22 cellular contexts compared by ENCODE assay signal in the genomic region with DNA sequence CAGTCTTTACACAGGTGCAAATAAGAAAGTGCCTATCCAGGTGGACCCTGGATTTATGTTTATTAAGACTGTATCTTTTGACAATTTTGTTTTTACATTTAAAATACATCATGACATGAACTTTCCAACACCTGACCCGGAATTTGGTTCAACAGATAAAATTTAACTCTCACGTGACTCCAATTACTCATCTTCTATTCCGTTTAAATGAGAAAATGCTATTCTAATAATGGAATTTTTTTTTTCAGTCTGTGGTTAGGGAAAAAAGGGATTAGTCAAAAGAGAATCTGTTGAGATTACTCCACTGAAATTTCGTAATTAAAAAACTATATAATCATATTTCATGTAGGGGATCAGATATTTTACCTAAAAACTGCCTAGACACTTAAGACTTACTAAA. TPM values are rescaled to one million over a fixed set of nuclear protein-coding genes. Genes with fewer than 3 reads are reported as not detected.
A peak's percentile ranks its signal among the peaks of the same experiment; 100 is the strongest.
DNase-seq lines count a peak whose midpoint lies in the region; ATAC-seq and TF ChIP-seq lines count a peak whose summit lies in the region.
"Had no signal": no experiment of that assay in that cellular context is flagged by ENCODE, and none has a peak within 500 bp of the region (broad histone marks: within the 10 kb centered on the region; RNA-seq: fewer than 3 reads in every experiment).

No MANE protein-coding gene starts in this region.

- H4K8ac ChIP-seq in mesenchymal stem cell (ENCODE audit: low read length) = no peak overlapping the region

- H3K79me2 ChIP-seq in HCT116 (ENCODE audit: insufficient read depth, low read length) = peaks cover 99% of the 10 kb centered on the region
- H3K79me2 ChIP-seq in osteoblast (ENCODE audit: insufficient read depth, low read length) = peaks cover 97% of the 10 kb centered on the region
- peaks cover 92% of the 10 kb centered on the region for H3K79me2 ChIP-seq in hepatocyte

- RAD21 ChIA-PET in HCT116 (lab: Charles Lee; ENCODE audit: low non-redundant PET in 1 of 2, low total read pairs in 2 of 2, uncharacterized antibody in 2 of 2, unreplicated experiment in 2 of 2) = no interaction called here

- no peak for TF ChIP-seq CTCF in HCT116 (IDR thresholded peaks at IDR 0.05 in 2 of 3, conservative IDR thresholded peaks at IDR 0.05 in 1 of 3; ENCODE audit: borderline replicate concordance in 1 of 3, insufficient read depth in 1 of 3, low read depth in 2 of 3, low read length in 2 of 3)
- TF ChIP-seq CTCF in osteoblast (IDR thresholded peaks at IDR 0.05; ENCODE audit: extremely low read depth, low read depth, low read length) = no peak
- no peak for TF ChIP-seq CTCF in hepatocyte (IDR thresholded peaks at IDR 0.05; ENCODE audit: poor library complexity)

- H3K4me1 ChIP-seq in HCT116 (ENCODE audit: control insufficient read depth in 1 of 2, insufficient read depth in 2 of 2, low read length in 2 of 2) = peaks cover 38 to 82% of the 10 kb centered on the region in 2 experiments
- peaks cover 32% of the 10 kb centered on the region for H3K4me1 ChIP-seq in mesenchymal stem cell (ENCODE audit: control insufficient read depth, insufficient read depth, low read depth, low read length)
- peaks cover 50% of the 10 kb centered on the region for H3K4me1 ChIP-seq in osteoblast (ENCODE audit: insufficient read depth, low read length)
- H3K4me1 ChIP-seq in hepatocyte (ENCODE audit: insufficient read depth) = peaks cover 56% of the 10 kb centered on the region

- ATAC-seq in HCT116 = no peak
- ATAC-seq: activated CD4-positive, alpha-beta T cell treated with anti-CD3 and anti-CD28 coated beads for 36 hours; activated CD8-positive, alpha-beta T cell treated with anti-CD3 and anti-CD28 coated beads, Interleukin-2, amount 10 ng/mL, durations not matched to agents 7 days and 5 days; left ventricle myocardium superior; natural killer cell treated with Interleukin-12 subunit alpha and Interleukin-12 subunit beta and Interleukin-15 and Interleukin-18, amount 100 ng/mL, for 72 hours had no signal

- H2AFZ ChIP-seq in HCT116 (ENCODE audit: low read depth, low read length, poor library complexity, severe bottlenecking) (no peak overlapping the region), mesenchymal stem cell (ENCODE audit: low read depth, low read length) (no peak overlapping the region), osteoblast (ENCODE audit: low read length) (no peak overlapping the region), hepatocyte (no peak overlapping the region)

- H3K4me3 ChIP-seq in HCT116 (replicated peaks in 1 of 2; ENCODE audit: low read depth in 1 of 2, low read length in 2 of 2) (no peak overlapping the region), mesenchymal stem cell (ENCODE audit: insufficient read depth in 1 of 2, low read depth in 1 of 2, low read length in 2 of 2) (no peak overlapping the region), osteoblast (ENCODE audit: insufficient read depth, low read length) (no peak overlapping the region), hepatocyte (no peak overlapping the region)
- H3K4me3 ChIP-seq: esophagus squamous epithelium, tibial nerve had no signal

- H3K27ac ChIP-seq in HCT116 (ENCODE audit: low read depth, low read length) = no peak overlapping the region
- H3K27ac ChIP-seq in mesenchymal stem cell (ENCODE audit: low read length, poor library complexity, severe bottlenecking) = no peak overlapping the region
- H3K27ac ChIP-seq in osteoblast (ENCODE audit: low read depth, low read length) = no peak overlapping the region
- H3K27ac ChIP-seq in hepatocyte = no peak overlapping the region
- H3K27ac ChIP-seq: C4-2B had no signal

- H3K18ac ChIP-seq in mesenchymal stem cell (ENCODE audit: low read depth in 1 of 2, low read length in 2 of 2) = no peak overlapping the region

- H3K36me3 ChIP-seq in HCT116 (ENCODE audit: control insufficient read depth in 1 of 2, insufficient read depth in 2 of 2, low read length in 2 of 2) (no peaks in the 10 kb centered on the region; a peak in 1 of 4 replicates), mesenchymal stem cell (ENCODE audit: control insufficient read depth in 1 of 2, insufficient read depth in 2 of 2, low read depth in 1 of 2, low read length in 2 of 2) (no peaks in the 10 kb centered on the region), osteoblast (ENCODE audit: insufficient read depth, low read length) (no peaks in the 10 kb centered on the region), hepatocyte (replicated peaks; ENCODE audit: insufficient read depth, low read depth) (no peaks in the 10 kb centered on the region)
- H3K36me3 ChIP-seq: tibial nerve had no signal

- no peak overlapping the region for H4K91ac ChIP-seq in mesenchymal stem cell (ENCODE audit: low read length)

- DNase-seq in CD1c-positive myeloid dendritic cell (ENCODE audit: extremely low spot score) (peak; percentile 50), HCT116 (ENCODE audit: low read depth, low spot score) (no peak), amniotic epithelial cell (ENCODE audit: low read depth) (peak; percentile 53), mesenchymal stem cell (no peak), osteoblast (ENCODE audit: insufficient read length, low spot score, missing footprints) (no peak), hepatocyte (ENCODE audit: low spot score) (no peak), middle frontal gyrus (ENCODE audit: extremely low spot score, low spot score) (no peak)
- DNase-seq: activated CD4-positive, alpha-beta T cell treated with anti-CD3 and anti-CD28 coated beads for 36 hours; activated CD8-positive, alpha-beta T cell treated with anti-CD3 and anti-CD28 coated beads, Interleukin-2, amount 10 ng/mL, durations not matched to agents 7 days and 5 days; caudate nucleus; endodermal cell; esophagus squamous epithelium; H9; KBM-7; left ventricle myocardium superior; NCI-H1436 treated with DMSO at 0.1 percent for 48 hours; NCI-H748 treated with DMSO at 0.1 percent for 48 hours; SK-N-SH; stimulated activated CD8-positive, alpha-beta memory T cell treated with anti-CD3 and anti-CD28 coated beads, Interleukin-4, amount 100 ng/mL, for 48 hours had no signal

- no peak overlapping the region for H3K14ac ChIP-seq in mesenchymal stem cell (ENCODE audit: low read length in 2 of 2)

- peaks cover 7% of the 10 kb centered on the region for H3K79me1 ChIP-seq in mesenchymal stem cell (replicated peaks; ENCODE audit: low read length, poor library complexity, severe bottlenecking)

- no peak for TF ChIP-seq POLR2A in HCT116 (IDR thresholded peaks at IDR 0.05; ENCODE audit: borderline replicate concordance, extremely low read depth, insufficient read depth, insufficient read length)

- H3K9ac ChIP-seq in HCT116 (ENCODE audit: low read length) (no peak overlapping the region), mesenchymal stem cell (ENCODE audit: low read length) (peak overlapping the region; percentile 32)
- H3K9ac ChIP-seq: SK-N-SH had no signal

- no TSS peak for BruUV-seq in HCT116 (replicated peaks; lab: Mats Ljungman, UMichigan)

- H4K20me1 ChIP-seq in HCT116 (ENCODE audit: insufficient read depth) = peaks cover 35% of the 10 kb centered on the region; the same call in 1 of the 2 replicates
- H4K20me1 ChIP-seq in osteoblast (ENCODE audit: insufficient read depth, low read length) = peaks cover 71% of the 10 kb centered on the region
- H4K20me1 ChIP-seq in hepatocyte (ENCODE audit: insufficient read depth, poor library complexity, severe bottlenecking) = peaks cover 49% of the 10 kb centered on the region

- no peak overlapping the region for H3K4ac ChIP-seq in mesenchymal stem cell (ENCODE audit: low read depth in 1 of 2, low read length in 2 of 2)

- no peaks in the 10 kb centered on the region for H3K27me3 ChIP-seq in HCT116 (ENCODE audit: insufficient read depth, low read length)
- no peaks in the 10 kb centered on the region for H3K27me3 ChIP-seq in mesenchymal stem cell (ENCODE audit: control insufficient read depth in 1 of 2, insufficient read depth in 1 of 2, low read length in 2 of 2)
- H3K27me3 ChIP-seq in osteoblast (ENCODE audit: insufficient read depth, low read length) = no peaks in the 10 kb centered on the region
- no peaks in the 10 kb centered on the region for H3K27me3 ChIP-seq in hepatocyte
- H3K27me3 ChIP-seq: esophagus squamous epithelium, tibial nerve had no signal

- no CpG with 5 or more reads among the region's 4 CpGs for WGBS in mesenchymal stem cell
- 89% methylated on average over 4 of the region's 4 CpGs for WGBS in hepatocyte (ENCODE audit: low lambda C conversion rate, missing lambda C conversion rate)

- H3K9me3 ChIP-seq in HCT116 (ENCODE audit: control insufficient read depth in 1 of 2, insufficient read depth in 1 of 2, low read depth in 1 of 2, low read length in 2 of 2) (no peaks in the 10 kb centered on the region), mesenchymal stem cell (ENCODE audit: control insufficient read depth, low read length) (no peaks in the 10 kb centered on the region), osteoblast (ENCODE audit: low read depth, low read length) (no peaks in the 10 kb centered on the region), hepatocyte (ENCODE audit: low read depth) (no peaks in the 10 kb centered on the region)
- H3K9me3 ChIP-seq: esophagus squamous epithelium, SK-N-SH, tibial nerve had no signal

- H2BK15ac ChIP-seq in mesenchymal stem cell (ENCODE audit: low read depth, poor library complexity, severe bottlenecking) = no peak overlapping the region

- CTCF ChIA-PET in HCT116 (lab: Charles Lee) = no interaction called here

- POLR2A ChIA-PET in HCT116 (lab: Charles Lee) = interaction anchor here (0.6 kb wide), 1 partner anchor 81 kb away, joined by 4 read pairs; the partner anchor contains the start of gene ABCB9

- intact Hi-C loops in HCT116 (cut with micrococcal nuclease) = loop anchor here (5.0 kb wide), 2 partner anchors 37 to 352 kb away; no protein-coding TSS in a partner anchor

- no peak overlapping the region for H2BK5ac ChIP-seq in mesenchymal stem cell (ENCODE audit: low read depth, low read length, poor library complexity, severe bottlenecking)

- no peak for TF ChIP-seq RAD21 in HCT116 (IDR thresholded peaks at IDR 0.05; ENCODE audit: low read depth)

- H3K23ac ChIP-seq in mesenchymal stem cell (ENCODE audit: low read length in 2 of 2) = no peak overlapping the region

- no peak overlapping the region for H2BK12ac ChIP-seq in mesenchymal stem cell (ENCODE audit: low read length in 2 of 2)

- H3K4me2 ChIP-seq in HCT116 (ENCODE audit: low read length) (peak overlapping the region; percentile 3; the same call in 1 of the 2 replicates), mesenchymal stem cell (ENCODE audit: low read length, poor library complexity, severe bottlenecking) (no peak overlapping the region), osteoblast (ENCODE audit: insufficient read depth, low read length) (no peak overlapping the region), hepatocyte (no peak overlapping the region)
- H3K4me2 ChIP-seq: SK-N-SH had no signal

- no peak overlapping the region for H2AK5ac ChIP-seq in mesenchymal stem cell (ENCODE audit: low read length, severe bottlenecking)

- H3K9me2 ChIP-seq in HCT116 (ENCODE audit: insufficient read depth) (no peaks in the 10 kb centered on the region), hepatocyte (replicated peaks; ENCODE audit: insufficient read depth) (no peaks in the 10 kb centered on the region)
- H3K9me2 ChIP-seq: SK-N-SH had no signal

- no peak overlapping the region for H2BK120ac ChIP-seq in mesenchymal stem cell (ENCODE audit: low read depth, low read length)

RNA-seq across cellular contexts. Expression of gene VPS37B, which starts 11.1 kb away (rescaled TPM):
- total RNA-seq in HCT116 (2021; ENCODE audit: unreplicated experiment) (55.0 TPM), osteoblast (19.2 and 20.6 TPM in 2 replicates), hepatocyte (23.5 and 24.7 TPM in 2 replicates)
- 48.3 and 53.6 TPM in 2 replicates for polyA plus RNA-seq in HCT116 (2012)
- 23.0 TPM for polyA plus RNA-seq in mesenchymal stem cell (2013, experiment 1 of 2)
- 23.9 TPM for polyA plus RNA-seq in mesenchymal stem cell (2013, experiment 2 of 2)
- 29.0 and 35.3 TPM in 2 replicates for polyA plus RNA-seq in hepatocyte

RNA-seq across cellular contexts. Expression of gene HIP1R, which starts 49.6 kb away (rescaled TPM):
- total RNA-seq in HCT116 (2021; ENCODE audit: unreplicated experiment) (57.8 TPM), osteoblast (19.4 and 21.0 TPM in 2 replicates), hepatocyte (36.0 and 44.3 TPM in 2 replicates)
- 36.7 and 38.8 TPM in 2 replicates for polyA plus RNA-seq in HCT116 (2012)
- 4.6 TPM for polyA plus RNA-seq in mesenchymal stem cell (2013, experiment 1 of 2)
- polyA plus RNA-seq in mesenchymal stem cell (2013, experiment 2 of 2) = 5.0 TPM
- 31.8 and 33.1 TPM in 2 replicates for polyA plus RNA-seq in hepatocyte

Comparison
In these comparisons a context has a peak if more than half of its experiments do, and no peak if none do; other contexts are left out.
1. DNase-seq: peak in CD1c-positive myeloid dendritic cell (single experiment) and amniotic epithelial cell (single experiment); none in HCT116 (single experiment), mesenchymal stem cell (single experiment), osteoblast (single experiment), hepatocyte (single experiment) and middle frontal gyrus (single experiment).